ENCODE assay signal across 1 cellular context in the genomic region with DNA sequence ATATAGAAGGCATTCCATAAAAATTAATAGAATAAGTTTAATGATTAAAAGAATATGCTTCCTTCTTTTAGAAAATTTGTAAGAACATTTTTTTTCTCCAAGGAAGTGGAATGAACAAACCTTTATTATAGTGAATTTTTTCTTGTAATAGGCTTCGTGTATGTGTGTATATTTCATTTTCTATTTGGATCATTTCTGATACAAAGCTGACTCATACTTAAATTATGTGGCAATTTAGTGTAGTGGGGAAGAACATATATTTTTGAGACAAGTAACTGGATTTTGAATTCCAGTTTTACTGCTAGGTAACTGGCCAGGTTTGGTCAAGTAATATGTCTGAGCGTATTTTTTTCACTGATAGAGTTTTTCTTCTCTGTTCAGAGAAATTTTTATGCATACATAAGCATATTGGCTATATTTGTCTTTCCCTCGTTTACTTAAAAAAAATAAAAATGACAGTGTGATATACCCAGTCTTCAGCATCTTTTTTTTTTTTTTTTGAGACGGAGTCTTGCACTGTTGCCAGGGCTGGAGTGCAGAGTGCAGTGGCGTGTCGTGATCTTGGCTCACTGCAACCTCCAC.
TF ChIP-seq lines count a peak whose summit lies in the region.

No MANE protein-coding gene starts in this region.

TF ChIP-seq in SK-N-SH, 30 proteins besides CTCF, POLR2A, EP300 and RAD21:
- TF ChIP-seq FOSL2 (IDR thresholded peaks at IDR 0.05; ENCODE audit: borderline replicate concordance, low read depth): peak; percentile 58
- TF ChIP-seq, protein P1, sequence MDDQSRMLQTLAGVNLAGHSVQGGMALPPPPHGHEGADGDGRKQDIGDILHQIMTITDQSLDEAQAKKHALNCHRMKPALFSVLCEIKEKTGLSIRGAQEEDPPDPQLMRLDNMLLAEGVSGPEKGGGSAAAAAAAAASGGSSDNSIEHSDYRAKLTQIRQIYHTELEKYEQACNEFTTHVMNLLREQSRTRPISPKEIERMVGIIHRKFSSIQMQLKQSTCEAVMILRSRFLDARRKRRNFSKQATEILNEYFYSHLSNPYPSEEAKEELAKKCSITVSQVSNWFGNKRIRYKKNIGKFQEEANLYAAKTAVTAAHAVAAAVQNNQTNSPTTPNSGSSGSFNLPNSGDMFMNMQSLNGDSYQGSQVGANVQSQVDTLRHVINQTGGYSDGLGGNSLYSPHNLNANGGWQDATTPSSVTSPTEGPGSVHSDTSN (IDR thresholded peaks at IDR 0.05): peak; percentile 34
- TF ChIP-seq JUND (IDR thresholded peaks at IDR 0.05): peak; percentile 72
- TF ChIP-seq ELF1 (IDR thresholded peaks at IDR 0.05): no peak
- TF ChIP-seq TCF12 (IDR thresholded peaks at IDR 0.05): no peak
- TF ChIP-seq NFIC (IDR thresholded peaks at IDR 0.05; ENCODE audit: borderline replicate concordance): no peak
